20 cellular contexts compared by ENCODE assay signal in the genomic region with DNA sequence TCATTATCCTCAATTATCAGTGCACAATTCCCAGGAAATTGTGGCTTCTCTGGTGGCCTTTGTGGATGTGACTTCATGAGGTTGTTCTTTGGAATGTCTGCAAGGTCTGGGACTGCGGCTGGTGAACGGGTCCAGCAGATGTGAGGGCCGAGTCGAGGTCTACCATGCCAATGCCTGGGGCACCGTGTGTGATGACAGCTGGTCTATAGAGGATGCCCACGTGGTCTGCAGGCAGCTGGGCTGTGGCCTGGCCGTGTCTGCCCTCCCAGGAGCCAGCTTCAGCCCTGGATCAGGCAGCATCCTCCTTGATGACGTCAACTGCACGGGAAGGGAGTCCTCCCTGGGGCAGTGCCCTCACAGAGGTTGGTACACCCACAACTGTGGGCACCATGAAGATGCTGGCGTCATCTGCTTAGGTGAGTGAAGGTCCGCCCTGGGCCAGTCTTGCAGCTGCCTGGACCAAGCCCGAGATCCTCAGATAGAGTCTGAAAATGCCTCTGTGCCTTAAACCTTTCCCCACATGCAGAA. TPM values are rescaled to one million over a fixed set of nuclear protein-coding genes. Genes with fewer than 3 reads are reported as not detected.
DNase-seq lines count a peak whose midpoint lies in the region; ATAC-seq and TF ChIP-seq lines count a peak whose summit lies in the region.
"Had no signal": no experiment of that assay in that cellular context is flagged by ENCODE, and none has a peak within 500 bp of the region (broad histone marks: within the 10 kb centered on the region; RNA-seq: fewer than 3 reads in every experiment).

No MANE protein-coding gene starts in this region.

- ATAC-seq in T-helper 17 cell (no peak), GM18498 (IDR thresholded peaks at IDR 0.05; ENCODE audit: unreplicated experiment) (no peak)
- ATAC-seq: CD8-positive, alpha-beta T cell; GM12878 had no signal

- no peak for TF ChIP-seq CTCF in chondrocyte (IDR thresholded peaks at IDR 0.05)

- H3K9me3 ChIP-seq in T-helper 17 cell (ENCODE audit: control insufficient read depth, low read length, poor library complexity, severe bottlenecking), result no peaks in the 10 kb centered on the region
- H3K9me3 ChIP-seq: BLaER1, Caco-2 had no signal

- DNase-seq in NCI-H146 (lab: John Stamatoyannopoulos, UW), result peak; percentile 18
- no peak for DNase-seq in NCI-H146 treated with DMSO at 0.1 percent for 48 hours (lab: John Stamatoyannopoulos, UW; ENCODE audit: unreplicated experiment)
- peak; percentile 68 for DNase-seq in chondrocyte (ENCODE audit: low spot score)
- DNase-seq in myocyte (ENCODE audit: low read depth), result peak; percentile 15
- DNase-seq in T-helper 17 cell, result no peak
- DNase-seq in epidermal melanocyte (ENCODE audit: insufficient read length, low spot score), result no peak
- DNase-seq in foreskin melanocyte, result no peak
- DNase-seq: Caco-2; CD4-positive, CD25-positive, alpha-beta regulatory T cell; CD8-positive, alpha-beta T cell; DMS79; EL; GDM1; GM23248; H7; HCEC 1CT had no signal

- H3K4me3 Mint-ChIP-seq in chondrocyte (ENCODE audit: unreplicated experiment) (no peak overlapping the region), T-helper 17 cell (no peak overlapping the region)
- H3K4me3 Mint-ChIP-seq: B cell; CD4-positive, CD25-positive, alpha-beta regulatory T cell; CD8-positive, alpha-beta T cell had no signal

- no peaks in the 10 kb centered on the region for H3K36me3 Mint-ChIP-seq in chondrocyte (ENCODE audit: low read depth)
- no peaks in the 10 kb centered on the region for H3K36me3 Mint-ChIP-seq in T-helper 17 cell (ENCODE audit: low read depth)
- H3K36me3 Mint-ChIP-seq: CD4-positive, CD25-positive, alpha-beta regulatory T cell; CD8-positive, alpha-beta T cell had no signal

- H3K27me3 Mint-ChIP-seq in chondrocyte (ENCODE audit: low read depth) (peaks cover 7% of the 10 kb centered on the region), T-helper 17 cell (peaks cover 45% of the 10 kb centered on the region)

- H3K27ac Mint-ChIP-seq in chondrocyte (ENCODE audit: unreplicated experiment), result no peak overlapping the region
- H3K27ac Mint-ChIP-seq in T-helper 17 cell, result no peak overlapping the region
- H3K27ac Mint-ChIP-seq: B cell; CD8-positive, alpha-beta T cell had no signal

- H3K4me1 Mint-ChIP-seq in chondrocyte (ENCODE audit: low read depth) (no peaks in the 10 kb centered on the region), T-helper 17 cell (no peaks in the 10 kb centered on the region)
- H3K4me1 Mint-ChIP-seq: B cell; CD4-positive, CD25-positive, alpha-beta regulatory T cell had no signal

- H3K9me3 Mint-ChIP-seq in chondrocyte (ENCODE audit: low read depth), result no peaks in the 10 kb centered on the region
- H3K9me3 Mint-ChIP-seq: CD4-positive, CD25-positive, alpha-beta regulatory T cell; CD8-positive, alpha-beta T cell had no signal

RNA-seq across cellular contexts. Expression of a gene that starts 46.9 kb away (rescaled TPM):
- not detected in 3 replicates for total RNA-seq in chondrocyte
- total RNA-seq in myocyte, result 16.7 and 40.3 TPM in 2 replicates
- 5.1 TPM for polyA plus RNA-seq in myocyte (2012)
- under 1 TPM; 0.73 to 0.82 TPM for total RNA-seq in T-helper 17 cell

Comparison
In these comparisons a context has a peak if more than half of its experiments do, and no peak if none do; other contexts are left out.
1. DNase-seq: peak in NCI-H146 (single experiment), chondrocyte (single experiment) and myocyte (single experiment); none in NCI-H146 treated with DMSO at 0.1 percent for 48 hours (single experiment), T-helper 17 cell (0 of 3), epidermal melanocyte (single experiment) and foreskin melanocyte (single experiment).